In the genomic region with DNA sequence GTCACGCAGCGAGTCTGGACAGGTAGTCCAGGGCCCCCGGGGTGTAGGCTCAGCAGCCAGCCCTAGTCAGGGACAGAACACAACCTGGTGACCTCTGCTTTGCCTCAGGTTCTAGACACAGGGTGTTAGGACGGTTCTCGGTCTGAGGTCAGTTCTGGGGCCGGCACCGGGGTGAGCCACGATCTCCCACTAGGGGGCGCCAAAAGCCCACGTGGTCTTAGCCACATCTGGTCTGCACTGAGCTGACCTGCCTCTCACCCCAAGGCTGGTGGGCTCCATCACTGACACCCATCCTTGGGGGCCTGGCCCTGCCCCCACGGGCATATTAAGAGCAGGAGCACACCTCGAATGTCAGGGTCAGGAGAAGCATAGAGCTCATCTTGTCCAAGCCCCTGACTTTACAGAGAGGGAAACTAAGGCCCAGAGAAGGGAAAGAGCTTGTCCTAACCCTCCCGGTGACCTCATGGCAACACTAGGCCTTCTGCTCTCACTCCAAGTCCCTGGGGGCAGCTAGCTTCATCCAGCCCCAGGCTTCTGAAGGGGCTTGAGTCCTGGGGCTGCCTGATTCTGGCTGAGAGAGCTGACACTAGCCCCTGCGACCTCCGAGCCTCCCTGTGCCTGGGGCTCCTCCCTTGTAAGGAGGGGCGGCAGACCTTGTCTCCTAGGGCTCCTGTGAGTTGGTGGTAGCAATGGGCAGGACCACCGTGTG, we compare ENCODE assay signal across 8 cellular contexts. TPM values are rescaled to one million over a fixed set of nuclear protein-coding genes. Genes with fewer than 3 reads are reported as not detected.
DNase-seq lines count a peak whose midpoint lies in the region; ATAC-seq and TF ChIP-seq lines count a peak whose summit lies in the region.

No MANE protein-coding gene starts in this region.

- in situ Hi-C loops in GM13976 (cut with MboI; ENCODE audit: low sequenced_read_pairs, unreplicated experiment), result no loop called here

- POLR2A ChIA-PET in naive thymus-derived CD8-positive, alpha-beta T cell (lab: Charles Lee), result interaction anchor here (1.2 to 1.5 kb wide), 4 partner anchors 11 to 102 kb away, joined by 3 read pairs; no protein-coding TSS in a partner anchor

- no peaks in the 10 kb centered on the region for H3K36me3 Mint-ChIP-seq in naive thymus-derived CD8-positive, alpha-beta T cell

- ATAC-seq in HG03354 (IDR thresholded peaks at IDR 0.05; ENCODE audit: poor library complexity, severe bottlenecking, unreplicated experiment) (peak; percentile 85), esophagus mucosa (peak; percentile 66)
- ATAC-seq in naive thymus-derived CD8-positive, alpha-beta T cell, result peak; percentile 77 to 96

- H3K27ac Mint-ChIP-seq in naive thymus-derived CD8-positive, alpha-beta T cell, result peak overlapping the region in 6 of 10 donors; percentile 20 to 57 (median 35)

- H3K9me3 Mint-ChIP-seq in naive thymus-derived CD8-positive, alpha-beta T cell, result no peaks in the 10 kb centered on the region

- H3K4me3 Mint-ChIP-seq in naive thymus-derived CD8-positive, alpha-beta T cell, result peak overlapping the region in 2 of 10 donors; percentile 11 to 15

- DNase-seq in 8988T (peak; percentile 76), GM13976 (ENCODE audit: low spot score) (peak; percentile 93), OCI-M1 (lab: John Stamatoyannopoulos, UW) (peak; percentile 81)
- DNase-seq in activated CD8-positive, alpha-beta memory T cell treated with anti-CD3 and anti-CD28 coated beads, Interleukin-2, amount 50 U/mL, for 48 hours, result peak; percentile 99
- peak; percentile 31 to 82 (median 62) for DNase-seq in naive thymus-derived CD8-positive, alpha-beta T cell
- peak; percentile 65 for DNase-seq in stimulated activated naive CD4-positive, alpha-beta T cell treated with Interleukin-2 at 50 U/mL for 16 hours (lab: John Stamatoyannopoulos, UW)

- TF ChIP-seq CTCF in GM13976 (IDR thresholded peaks at IDR 0.05; ENCODE audit: borderline replicate concordance, control extremely low read depth, extremely low read depth, insufficient read depth, missing control alignments), result peak; percentile 86

- no peaks in the 10 kb centered on the region for H3K27me3 Mint-ChIP-seq in naive thymus-derived CD8-positive, alpha-beta T cell

- H3K4me1 Mint-ChIP-seq in naive thymus-derived CD8-positive, alpha-beta T cell, result peaks cover 11 to 42% (median 21%) of the 10 kb centered on the region in 4 donors

RNA-seq across cellular contexts. Expression of a gene that starts 9.0 kb away (rescaled TPM):
- 0.64 TPM for total RNA-seq in esophagus mucosa
- not detected for total RNA-seq in naive thymus-derived CD8-positive, alpha-beta T cell
- polyA plus RNA-seq in naive thymus-derived CD8-positive, alpha-beta T cell, result under 1 TPM; 0.06 to 0.25 (median 0.09) TPM

RNA-seq across cellular contexts. Expression of a gene that starts 43.6 kb away (rescaled TPM):
- 47.0 TPM for total RNA-seq in esophagus mucosa
- total RNA-seq in naive thymus-derived CD8-positive, alpha-beta T cell, result 1 to 10 TPM; 7.2 to 8.9 TPM
- polyA plus RNA-seq in naive thymus-derived CD8-positive, alpha-beta T cell, result 1 to 10 TPM; 1.5 to 3.5 (median 1.9) TPM

Comparison
In these comparisons a context has a peak if more than half of its experiments do, and no peak if none do; other contexts are left out.
1. Peak in every context shown above with its lines: DNase-seq and ATAC-seq.